In genomic region chr1:198258491-198258890, GRCh38 we compare ENCODE assay signal across 10 cellular contexts.
DNase-seq lines count a peak whose midpoint lies in the region; ATAC-seq, FAIRE-seq and TF ChIP-seq lines count a peak whose summit lies in the region.
"Had no signal": no experiment of that assay in that cellular context is flagged by ENCODE, and none has a peak within 500 bp of the region (broad histone marks: within the 10 kb centered on the region; RNA-seq: fewer than 3 reads in every experiment).

No MANE protein-coding gene starts in this region.

- no peaks in the 10 kb centered on the region for H3K36me3 ChIP-seq in bronchial epithelial cell (ENCODE audit: control insufficient read depth, insufficient read depth, low read length)

- ATAC-seq in GM19395 (IDR thresholded peaks at IDR 0.05; ENCODE audit: unreplicated experiment) = peak; percentile 63
- peak; percentile 50 for ATAC-seq in HG03354 (IDR thresholded peaks at IDR 0.05; ENCODE audit: poor library complexity, severe bottlenecking, unreplicated experiment)

- H3K27me3 ChIP-seq in bronchial epithelial cell (ENCODE audit: control insufficient read depth, insufficient read depth, low read length) = no peaks in the 10 kb centered on the region

- H3K4me3 ChIP-seq in AG09309 (ENCODE audit: control insufficient read depth, low read depth, low read length) = no peak overlapping the region
- no peak overlapping the region for H3K4me3 ChIP-seq in bronchial epithelial cell (ENCODE audit: low read depth, low read length)

- no peak for FAIRE-seq in bronchial epithelial cell (lab: Jason Lieb, UNC)

- no peak for TF ChIP-seq CTCF in AG09309 (IDR thresholded peaks at IDR 0.05; ENCODE audit: control insufficient read depth, insufficient read depth, low read depth, low read length, missing control alignments)
- TF ChIP-seq CTCF in bronchial epithelial cell (IDR thresholded peaks at IDR 0.05; ENCODE audit: insufficient read depth, low read length, severe bottlenecking) = no peak

- DNase-seq in AG09309 (ENCODE audit: low read depth) (peak; percentile 67), bronchial epithelial cell (ENCODE audit: low read depth) (peak; percentile 80), HuH-7.5 (ENCODE audit: low spot score) (no peak), NCI-H526 (lab: John Stamatoyannopoulos, UW) (no peak), 8988T (no peak), DMS153 treated with DMSO at 0.1 percent for 48 hours (lab: John Stamatoyannopoulos, UW; ENCODE audit: unreplicated experiment) (no peak)
- DNase-seq: activated CD8-positive, alpha-beta memory T cell treated with anti-CD3 and anti-CD28 coated beads for 24 hours; GF-D8 had no signal

Comparison
In these comparisons a context has a peak if more than half of its experiments do, and no peak if none do; other contexts are left out.
1. DNase-seq: peak in AG09309 (single experiment) and bronchial epithelial cell (single experiment); none in HuH-7.5 (single experiment), NCI-H526 (0 of 2), 8988T (single experiment) and DMS153 treated with DMSO at 0.1 percent for 48 hours (single experiment).